Comparison of ENCODE assay signal across 16 cellular contexts in the genomic region with DNA sequence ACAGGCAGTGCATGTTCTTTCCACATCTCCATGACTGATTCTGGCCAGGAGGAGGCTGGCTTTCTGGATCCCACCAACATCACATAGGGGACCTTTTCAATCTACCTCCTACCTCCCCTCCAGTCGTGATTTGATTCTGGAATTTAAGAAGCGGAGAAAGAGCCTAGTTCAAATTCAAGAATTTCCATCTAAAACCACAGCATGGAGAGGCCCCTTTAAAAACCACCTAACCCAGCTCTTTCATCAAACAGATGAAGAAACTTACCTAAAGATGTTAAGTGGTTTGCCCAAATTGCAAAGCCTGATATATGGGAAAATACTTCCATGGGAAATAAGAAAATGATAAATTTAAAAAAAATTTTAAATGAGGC. TPM values are rescaled to one million over a fixed set of nuclear protein-coding genes. Genes with fewer than 3 reads are reported as not detected.
DNase-seq lines count a peak whose midpoint lies in the region; ATAC-seq, FAIRE-seq and TF ChIP-seq lines count a peak whose summit lies in the region.
"Had no signal": no experiment of that assay in that cellular context is flagged by ENCODE, and none has a peak within 500 bp of the region (broad histone marks: within the 10 kb centered on the region; RNA-seq: fewer than 3 reads in every experiment).

No MANE protein-coding gene starts in this region.

- ATAC-seq in left cardiac atrium: no peak
- no peak for ATAC-seq in GM18502 (IDR thresholded peaks at IDR 0.05; ENCODE audit: poor library complexity, unreplicated experiment)

- TF ChIP-seq CTCF in left ventricle myocardium inferior (IDR thresholded peaks at IDR 0.05; ENCODE audit: borderline replicate concordance) (no peak), coronary artery (IDR thresholded peaks at IDR 0.05) (no peak), uterus (IDR thresholded peaks at IDR 0.05) (no peak)

- H3K9me3 ChIP-seq in left ventricle myocardium inferior (replicated peaks) (no peaks in the 10 kb centered on the region), muscle layer of duodenum (ENCODE audit: control insufficient read depth in 1 of 2, low read length in 2 of 2) (no peaks in the 10 kb centered on the region), uterus (no peaks in the 10 kb centered on the region)

- intact Hi-C loops in left ventricle myocardium inferior (cut with micrococcal nuclease) (loop anchor here (5.0 kb wide), 1 partner anchor 43 kb away; no protein-coding TSS in a partner anchor), left cardiac atrium (cut with DNase I) (loop anchor here (5.0 to 10.0 kb wide), 2 partner anchors 43 to 210 kb away; a partner anchor contains a TSS), uterus (cut with DNase I; ENCODE audit: low total_unique reads) (no loop called here)

- peaks cover 93% of the 10 kb centered on the region for H3K4me1 ChIP-seq in left ventricle myocardium inferior
- H3K4me1 ChIP-seq in muscle layer of duodenum (ENCODE audit: control insufficient read depth in 1 of 2, insufficient read depth in 2 of 2, low read length in 2 of 2): peaks cover 39 to 64% of the 10 kb centered on the region in 2 donors
- H3K4me1 ChIP-seq in uterus: peaks cover 38 to 48% of the 10 kb centered on the region in 2 donors

- H3K27me3 ChIP-seq in left ventricle myocardium inferior (ENCODE audit: low read depth): no peaks in the 10 kb centered on the region
- no peaks in the 10 kb centered on the region for H3K27me3 ChIP-seq in muscle layer of duodenum (ENCODE audit: low read depth, low read length)
- no peaks in the 10 kb centered on the region for H3K27me3 ChIP-seq in uterus

- FAIRE-seq in H54 (lab: Jason Lieb, UNC): no peak
- FAIRE-seq: islet of Langerhans had no signal

- H3K27ac ChIP-seq in left ventricle myocardium inferior (replicated peaks) (peak overlapping the region; percentile 85), coronary artery (peak overlapping the region; percentile 89 to 98), muscle layer of duodenum (ENCODE audit: low read length) (peak overlapping the region; percentile 93), uterus (peak overlapping the region; percentile 87 to 95)
- H3K27ac ChIP-seq: epithelial cell of prostate had no signal

- TF ChIP-seq POLR2A in uterus (IDR thresholded peaks at IDR 0.05) (no peak), H54 (IDR thresholded peaks at IDR 0.05; ENCODE audit: low read depth, low read length) (no peak)

- DNase-seq in left ventricle myocardium inferior (no peak), left cardiac atrium (no peak), coronary artery (ENCODE audit: low spot score) (no peak), uterus (no peak), superior temporal gyrus (ENCODE audit: extremely low spot score) (no peak), H54 (ENCODE audit: insufficient read length, low spot score) (no peak)
- DNase-seq: CD4-positive, CD25-positive, alpha-beta regulatory T cell; NCI-H1048; NCI-H2081 treated with DMSO at 0.1 percent for 48 hours; NCI-H748 treated with DMSO at 0.1 percent for 48 hours; nucleus accumbens; stimulated activated CD4-positive, alpha-beta T cell treated with anti-CD3 and anti-CD28 coated beads, Interleukin-4, amount 100 ng/mL, for 4 hours had no signal

- H3K4me3 ChIP-seq in left ventricle myocardium inferior (no peak overlapping the region), coronary artery (no peak overlapping the region), muscle layer of duodenum (ENCODE audit: low read depth in 1 of 2, low read length in 2 of 2) (no peak overlapping the region), uterus (no peak overlapping the region)

- no peaks in the 10 kb centered on the region for H3K36me3 ChIP-seq in left ventricle myocardium inferior
- H3K36me3 ChIP-seq in muscle layer of duodenum (ENCODE audit: control insufficient read depth in 1 of 2, insufficient read depth in 2 of 2, low read length in 2 of 2): no peaks in the 10 kb centered on the region
- H3K36me3 ChIP-seq in uterus: no peaks in the 10 kb centered on the region

RNA-seq across cellular contexts. Expression of a gene that starts 45.6 kb away (rescaled TPM):
- total RNA-seq in left ventricle myocardium inferior: 6.1 TPM
- total RNA-seq in left cardiac atrium: 10 to 100 TPM; 10.5 to 11.5 TPM
- 10 to 100 TPM; 10.5 to 77.9 (median 22.8) TPM for total RNA-seq in uterus
